10 cellular contexts compared by ENCODE assay signal in genomic region chr1:160117709-160118183, GRCh38. TPM values are rescaled to one million over a fixed set of nuclear protein-coding genes. Genes with fewer than 3 reads are reported as not detected.
DNase-seq lines count a peak whose midpoint lies in the region; ATAC-seq and TF ChIP-seq lines count a peak whose summit lies in the region.
"Had no signal": no experiment of that assay in that cellular context is flagged by ENCODE, and none has a peak within 500 bp of the region (broad histone marks: within the 10 kb centered on the region; RNA-seq: fewer than 3 reads in every experiment).

No MANE protein-coding gene starts in this region.

- H3K27ac ChIP-seq in fibroblast of lung (ENCODE audit: insufficient read depth, low read length), result no peak overlapping the region
- H3K27ac ChIP-seq in muscle layer of duodenum (ENCODE audit: low read length), result no peak overlapping the region
- peak overlapping the region; percentile 47 to 94 (median 80) for H3K27ac ChIP-seq in tibial nerve

- DNase-seq in WTC11 (ENCODE audit: low spot score), result no peak
- DNase-seq in fibroblast of lung (ENCODE audit: low read depth in 2 of 2), result peak; percentile 35 to 79
- DNase-seq in tibial nerve (ENCODE audit: low spot score in 2 of 2), result peak; percentile 35 to 41
- DNase-seq in stimulated activated CD4-positive, alpha-beta T cell treated with anti-CD3 and anti-CD28 coated beads, Interleukin-4, amount 100 ng/mL, for 1 hour, result no peak
- no peak for DNase-seq in glutamatergic neuron
- DNase-seq in stimulated activated CD4-positive, alpha-beta T cell treated with anti-CD3 and anti-CD28 coated beads, Interleukin-4, amount 100 ng/mL, for 24 hours, result no peak
- DNase-seq: activated naive CD4-positive, alpha-beta T cell; MV-4-11 had no signal

- H4K20me1 ChIP-seq in fibroblast of lung (ENCODE audit: control insufficient read depth, extremely low read depth, insufficient read depth, low read length), result no peaks in the 10 kb centered on the region

- no peaks in the 10 kb centered on the region for H3K9me3 Mint-ChIP-seq in WTC11
- H3K9me3 Mint-ChIP-seq in glutamatergic neuron (ENCODE audit: unreplicated experiment), result peaks cover 1% of the 10 kb centered on the region

- H3K4me2 ChIP-seq in fibroblast of lung (ENCODE audit: extremely low read depth, insufficient read depth, low read length), result no peak overlapping the region

- TF ChIP-seq CTCF in WTC11 (IDR thresholded peaks at IDR 0.05), result no peak
- no peak for TF ChIP-seq CTCF in fibroblast of lung (conservative IDR thresholded peaks at IDR 0.05 in 1 of 2, IDR thresholded peaks at IDR 0.05 in 1 of 2; ENCODE audit: low read depth in 1 of 2, low read length in 2 of 2)
- TF ChIP-seq CTCF in tibial nerve (IDR thresholded peaks at IDR 0.05), result no peak
- TF ChIP-seq CTCF in glutamatergic neuron (IDR thresholded peaks at IDR 0.05; ENCODE audit: partially characterized antibody, unreplicated experiment), result no peak

- WGBS in tibial nerve, 2 donors, result 19 to 22% methylated on average over 7 to 8 of the region's 8 CpGs

- no peak for TF ChIP-seq POLR2A in tibial nerve (IDR thresholded peaks at IDR 0.05)

- H2AFZ ChIP-seq in fibroblast of lung (ENCODE audit: low read length), result no peak overlapping the region

- peaks cover 30% of the 10 kb centered on the region for H3K27me3 ChIP-seq in fibroblast of lung (ENCODE audit: control insufficient read depth, insufficient read depth, low read length)
- peaks cover 6% of the 10 kb centered on the region for H3K27me3 ChIP-seq in muscle layer of duodenum (ENCODE audit: low read depth, low read length)
- H3K27me3 ChIP-seq in tibial nerve, result no peaks in the 10 kb centered on the region

- ATAC-seq in WTC11, result peak; percentile 40; the same call in 1 of the 2 replicates
- no peak for ATAC-seq in HG03439 (IDR thresholded peaks at IDR 0.05; ENCODE audit: unreplicated experiment)

- CTCF ChIA-PET in WTC11 (lab: Charles Lee), result interaction anchor here (1.0 to 5.1 kb wide), 13 partner anchors 10 to 174 kb away, joined by 3 to 83 read pairs (median 8); partner anchors contain the start of genes CASQ1 and IGSF8

- no peaks in the 10 kb centered on the region for H3K9me3 ChIP-seq in fibroblast of lung (ENCODE audit: control insufficient read depth, insufficient read depth, low read depth, low read length)
- no peaks in the 10 kb centered on the region for H3K9me3 ChIP-seq in muscle layer of duodenum (ENCODE audit: control insufficient read depth in 1 of 2, low read length in 2 of 2)
- H3K9me3 ChIP-seq in tibial nerve, result no peaks in the 10 kb centered on the region

- H3K36me3 ChIP-seq in fibroblast of lung (ENCODE audit: control insufficient read depth, insufficient read depth, low read length) (no peaks in the 10 kb centered on the region), muscle layer of duodenum (ENCODE audit: control insufficient read depth in 1 of 2, insufficient read depth in 2 of 2, low read length in 2 of 2) (peaks cover 0 to 8% of the 10 kb centered on the region in 2 donors), tibial nerve (peaks cover 0 to 11% (median 0%) of the 10 kb centered on the region in 3 donors)

- H3K27me3 Mint-ChIP-seq in WTC11 (ENCODE audit: low read depth), result peaks cover under 1% of the 10 kb centered on the region; the same call in 1 of the 2 replicates
- peaks cover 4% of the 10 kb centered on the region for H3K27me3 Mint-ChIP-seq in glutamatergic neuron (ENCODE audit: unreplicated experiment)

- TF ChIP-seq EP300 in tibial nerve (IDR thresholded peaks at IDR 0.05), result peak in 1 of 2 donors; percentile 85

- H3K4me1 ChIP-seq in fibroblast of lung (ENCODE audit: control insufficient read depth, extremely low read depth, insufficient read depth, low read length) (no peaks in the 10 kb centered on the region), muscle layer of duodenum (ENCODE audit: control insufficient read depth in 1 of 2, insufficient read depth in 2 of 2, low read length in 2 of 2) (peaks cover 0 to 43% of the 10 kb centered on the region in 2 donors), tibial nerve (peaks cover 0 to 66% (median 17%) of the 10 kb centered on the region in 4 donors)

- POLR2A ChIA-PET in WTC11 (lab: Charles Lee), result no interaction called here

- 0 out of 2 replicates have a peak overlapping the region, but pooled peaks have one; percentile 16 for H3K4me3 Mint-ChIP-seq in WTC11
- no peak overlapping the region for H3K4me3 Mint-ChIP-seq in glutamatergic neuron (ENCODE audit: unreplicated experiment)

- no peak overlapping the region for H3K9ac ChIP-seq in fibroblast of lung (ENCODE audit: insufficient read depth, low read length)

- H3K27ac Mint-ChIP-seq in WTC11, result no peak overlapping the region
- no peak overlapping the region for H3K27ac Mint-ChIP-seq in glutamatergic neuron (ENCODE audit: unreplicated experiment)

- H3K4me1 Mint-ChIP-seq in WTC11 (peaks cover 58% of the 10 kb centered on the region), glutamatergic neuron (ENCODE audit: low read depth, unreplicated experiment) (peaks cover 3% of the 10 kb centered on the region)

- no peaks in the 10 kb centered on the region for H3K36me3 Mint-ChIP-seq in WTC11
- H3K36me3 Mint-ChIP-seq in glutamatergic neuron (ENCODE audit: unreplicated experiment), result no peaks in the 10 kb centered on the region

- H3K79me2 ChIP-seq in fibroblast of lung (ENCODE audit: control insufficient read depth, insufficient read depth, low read length), result no peaks in the 10 kb centered on the region

- peak overlapping the region in 1 of 4 experiments; percentile 64 for H3K4me3 ChIP-seq in fibroblast of lung (replicated peaks in 1 of 4; ENCODE audit: control extremely low read depth in 1 of 4, insufficient read depth in 1 of 4, low read depth in 3 of 4, low read length in 4 of 4)
- H3K4me3 ChIP-seq in muscle layer of duodenum (ENCODE audit: low read depth in 1 of 2, low read length in 2 of 2), result peak overlapping the region; percentile 51 to 60
- peak overlapping the region; percentile 36 to 58 (median 40) for H3K4me3 ChIP-seq in tibial nerve

TF ChIP-seq in WTC11, 78 proteins besides CTCF, POLR2A, EP300 and RAD21:
- no peak for TF ChIP-seq ZNF138 (CRISPR knock-in tag; conservative IDR thresholded peaks at IDR 0.05)

RNA-seq across cellular contexts. Expression of gene ATP1A2, which starts 2.2 kb away (rescaled TPM):
- total RNA-seq in WTC11 (2021) (22.8 to 25.6 TPM (median 23.2 TPM) in 3 replicates), fibroblast of lung (1.8 and 32.9 TPM in 2 replicates), tibial nerve (100 to 1,000 TPM; 173 to 211 (median 201) TPM), glutamatergic neuron (ENCODE audit: unreplicated experiment) (not detected)
- polyA plus RNA-seq in fibroblast of lung, result 0.01 and 0.44 TPM in 2 replicates
- polyA plus RNA-seq in fibroblast of lung (2012), result 0.64 TPM in 1 of 2 replicates, not detected in the other
- 1.3 TPM in 1 of 2 replicates, not detected in the other for polyA minus RNA-seq in fibroblast of lung (ENCODE audit: low replicate concordance)

RNA-seq across cellular contexts. Expression of gene IGSF8, which starts 19.3 kb away (rescaled TPM):
- 86.7 to 101 TPM (median 95.1 TPM) in 3 replicates for total RNA-seq in WTC11 (2021)
- 24.4 and 27.7 TPM in 2 replicates for total RNA-seq in fibroblast of lung
- 6.2 and 6.5 TPM in 2 replicates for polyA plus RNA-seq in fibroblast of lung
- 10.9 and 11.3 TPM in 2 replicates for polyA plus RNA-seq in fibroblast of lung (2012)
- polyA minus RNA-seq in fibroblast of lung (ENCODE audit: low replicate concordance), result 12.0 and 14.6 TPM in 2 replicates
- total RNA-seq in tibial nerve, result 10 to 100 TPM; 42.6 to 73.9 (median 50.7) TPM
- total RNA-seq in glutamatergic neuron (ENCODE audit: unreplicated experiment), result 45.9 TPM

RNA-seq across cellular contexts. Expression of gene ATP1A4, which starts 33.7 kb away (rescaled TPM):
- total RNA-seq in WTC11 (2021), result 0.37 to 0.78 TPM (median 0.55 TPM) in 3 replicates
- 0.26 TPM in 1 of 2 replicates, not detected in the other for total RNA-seq in fibroblast of lung
- not detected in 2 replicates for polyA plus RNA-seq in fibroblast of lung
- not detected in 2 replicates for polyA plus RNA-seq in fibroblast of lung (2012)
- polyA minus RNA-seq in fibroblast of lung (ENCODE audit: low replicate concordance), result not detected in 2 replicates
- 1 to 10 TPM in 3 of 4 donors, under 1 TPM in 1; 0.90 to 5.0 (median 2.1) TPM for total RNA-seq in tibial nerve
- not detected for total RNA-seq in glutamatergic neuron (ENCODE audit: unreplicated experiment)

RNA-seq across cellular contexts. Expression of gene KCNJ9, which starts 36.4 kb away (rescaled TPM):
- total RNA-seq in WTC11 (2021) (0.09 to 0.14 TPM in 2 of 3 replicates, not detected in the other), fibroblast of lung (under 0.01 TPM in 2 replicates), tibial nerve (under 1 TPM in 1 of 4 donors, not detected in 3; 0.60 TPM), glutamatergic neuron (ENCODE audit: unreplicated experiment) (2.0 TPM)
- polyA plus RNA-seq in fibroblast of lung, result not detected in 2 replicates
- not detected in 2 replicates for polyA plus RNA-seq in fibroblast of lung (2012)
- not detected in 2 replicates for polyA minus RNA-seq in fibroblast of lung (ENCODE audit: low replicate concordance)

RNA-seq across cellular contexts. Expression of gene KCNJ10, which starts 47.8 kb away (rescaled TPM):
- 1.4 to 1.6 TPM (median 1.4 TPM) in 3 replicates for total RNA-seq in WTC11 (2021)
- total RNA-seq in fibroblast of lung, result not detected in 2 replicates
- polyA plus RNA-seq in fibroblast of lung, result not detected in 2 replicates
- not detected in 2 replicates for polyA plus RNA-seq in fibroblast of lung (2012)
- not detected in 2 replicates for polyA minus RNA-seq in fibroblast of lung (ENCODE audit: low replicate concordance)
- total RNA-seq in tibial nerve, result 10 to 100 TPM in 1 of 4 donors, 1 to 10 TPM in 3; 6.5 to 13.5 (median 8.8) TPM
- total RNA-seq in glutamatergic neuron (ENCODE audit: unreplicated experiment), result not detected

Comparison
In these comparisons a context has a peak if more than half of its experiments do, and no peak if none do; other contexts are left out.
1. DNase-seq: peak in fibroblast of lung (2 of 2) and tibial nerve (2 of 2); none in WTC11 (single experiment), stimulated activated CD4-positive, alpha-beta T cell treated with anti-CD3 and anti-CD28 coated beads, Interleukin-4, amount 100 ng/mL, for 1 hour (single experiment), glutamatergic neuron (single experiment) and stimulated activated CD4-positive, alpha-beta T cell treated with anti-CD3 and anti-CD28 coated beads, Interleukin-4, amount 100 ng/mL, for 24 hours (single experiment).
2. H3K27ac ChIP-seq: peak in tibial nerve (4 of 4); none in fibroblast of lung (single experiment) and muscle layer of duodenum (single experiment).